Comparison of ENCODE assay signal across 22 cellular contexts in the genomic region with DNA sequence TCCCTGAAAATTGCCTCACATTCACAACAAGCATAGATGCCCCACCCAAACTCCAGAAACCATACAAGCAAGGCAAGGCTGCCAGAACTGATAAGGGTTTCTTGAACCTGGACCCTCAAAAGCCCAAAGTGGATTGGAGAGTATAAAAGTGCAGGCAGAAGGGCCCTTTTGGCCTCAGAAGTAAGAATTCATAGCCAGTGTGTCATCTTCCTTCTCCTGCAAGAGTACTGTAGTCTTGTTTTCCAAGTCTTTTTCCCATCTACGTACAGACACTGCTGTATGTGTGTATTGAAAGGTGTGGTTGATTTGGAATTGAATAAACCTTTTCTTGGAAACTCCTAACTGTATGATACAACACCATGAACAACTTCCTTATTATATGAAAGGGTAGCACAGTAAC. TPM values are rescaled to one million over a fixed set of nuclear protein-coding genes. Genes with fewer than 3 reads are reported as not detected.
A peak's percentile ranks its signal among the peaks of the same experiment; 100 is the strongest.
DNase-seq lines count a peak whose midpoint lies in the region; TF ChIP-seq lines count a peak whose summit lies in the region.
"Had no signal": no experiment of that assay in that cellular context is flagged by ENCODE, and none has a peak within 500 bp of the region (broad histone marks: within the 10 kb centered on the region; RNA-seq: fewer than 3 reads in every experiment).

No MANE protein-coding gene starts in this region.

- H3K9me3 ChIP-seq in osteoblast (ENCODE audit: low read depth, low read length) (no peaks in the 10 kb centered on the region), neural progenitor cell (ENCODE audit: low read depth) (no peaks in the 10 kb centered on the region)
- H3K9me3 ChIP-seq: sigmoid colon, thoracic aorta had no signal

- TF ChIP-seq CTCF in fibroblast of pulmonary artery (IDR thresholded peaks at IDR 0.05; ENCODE audit: low read length, missing control alignments) (no peak), osteoblast (IDR thresholded peaks at IDR 0.05; ENCODE audit: extremely low read depth, low read depth, low read length) (no peak), neural progenitor cell (IDR thresholded peaks at IDR 0.05) (no peak)

- H3K27ac ChIP-seq in osteoblast (ENCODE audit: low read depth, low read length) (peak overlapping the region; percentile 40), neural progenitor cell (no peak overlapping the region)
- H3K27ac ChIP-seq: sigmoid colon, thoracic aorta had no signal

- DNase-seq in Daoy (ENCODE audit: low read depth) (peak; percentile 6), amniotic epithelial cell (ENCODE audit: low read depth) (peak; percentile 32), fibroblast of pulmonary artery (ENCODE audit: low read depth) (peak; percentile 73), osteoblast (ENCODE audit: insufficient read length, low spot score, missing footprints) (no peak), neural progenitor cell (ENCODE audit: low spot score) (no peak), DMS153 (lab: John Stamatoyannopoulos, UW) (no peak), GM03348 (ENCODE audit: low spot score) (no peak)
- DNase-seq in activated naive CD8-positive, alpha-beta T cell treated with anti-CD3 and anti-CD28 coated beads for 36 hours, result no peak
- DNase-seq: activated CD4-positive, alpha-beta T cell treated with anti-CD3 and anti-CD28 coated beads for 1 hour; activated T-cell treated with anti-CD3 and anti-CD28 coated beads, Interleukin-2, amount 50 U/mL, for 72 hours; DND-41; foreskin melanocyte; HCEC 1CT; mesendoderm; natural killer cell; NCI-H1092 treated with DMSO at 0.1 percent for 48 hours; NCI-H2081 treated with DMSO at 0.1 percent for 48 hours; sigmoid colon; stimulated activated naive B cell treated with anti-CD40 and anti-IgM and Interleukin-4, amounts not matched to agents 10 μg/mL and 1 μg/mL and 100 μg/mL, for 72 hours had no signal

- no peak overlapping the region for H3K9ac ChIP-seq in neural progenitor cell

- no peak overlapping the region for H3K27ac Mint-ChIP-seq in neural progenitor cell
- H3K27ac Mint-ChIP-seq in activated naive CD8-positive, alpha-beta T cell treated with anti-CD3 and anti-CD28 coated beads for 36 hours, result no peak overlapping the region
- H3K27ac Mint-ChIP-seq: activated naive CD4-positive, alpha-beta T cell treated with anti-CD3 and anti-CD28 coated beads, Interleukin-2, amount 50 U/mL, for 72 hours; activated T-cell treated with anti-CD3 and anti-CD28 coated beads, Interleukin-2, amount 50 U/mL, for 72 hours; natural killer cell; stimulated activated naive B cell treated with anti-CD40 and anti-IgM and Interleukin-4, amounts not matched to agents 10 μg/mL and 1 μg/mL and 100 μg/mL, for 72 hours had no signal

- no peak overlapping the region for H3K4me3 Mint-ChIP-seq in neural progenitor cell
- no peak overlapping the region for H3K4me3 Mint-ChIP-seq in activated naive CD8-positive, alpha-beta T cell treated with anti-CD3 and anti-CD28 coated beads for 36 hours
- H3K4me3 Mint-ChIP-seq: activated T-cell treated with anti-CD3 and anti-CD28 coated beads, Interleukin-2, amount 50 U/mL, for 72 hours; brain; natural killer cell; stimulated activated naive B cell treated with anti-CD40 and anti-IgM and Interleukin-4, amounts not matched to agents 10 μg/mL and 1 μg/mL and 100 μg/mL, for 72 hours had no signal

- no peaks in the 10 kb centered on the region for H3K9me3 Mint-ChIP-seq in neural progenitor cell
- H3K9me3 Mint-ChIP-seq in activated naive CD8-positive, alpha-beta T cell treated with anti-CD3 and anti-CD28 coated beads for 36 hours, result no peaks in the 10 kb centered on the region
- H3K9me3 Mint-ChIP-seq: activated naive CD4-positive, alpha-beta T cell treated with anti-CD3 and anti-CD28 coated beads, Interleukin-2, amount 50 U/mL, for 72 hours; activated T-cell treated with anti-CD3 and anti-CD28 coated beads, Interleukin-2, amount 50 U/mL, for 72 hours; natural killer cell; stimulated activated naive B cell treated with anti-CD40 and anti-IgM and Interleukin-4, amounts not matched to agents 10 μg/mL and 1 μg/mL and 100 μg/mL, for 72 hours had no signal

- H3K4me1 ChIP-seq in osteoblast (ENCODE audit: insufficient read depth, low read length) (peaks cover 24% of the 10 kb centered on the region), neural progenitor cell (peaks cover 16% of the 10 kb centered on the region)

- no peak overlapping the region for H3K4me3 ChIP-seq in fibroblast of pulmonary artery (replicated peaks; ENCODE audit: low read depth, low read length)
- no peak overlapping the region for H3K4me3 ChIP-seq in osteoblast (ENCODE audit: insufficient read depth, low read length)
- H3K4me3 ChIP-seq in neural progenitor cell, result no peak overlapping the region
- H3K4me3 ChIP-seq: sigmoid colon, thoracic aorta had no signal

- H3K36me3 Mint-ChIP-seq in neural progenitor cell, result no peaks in the 10 kb centered on the region
- no peaks in the 10 kb centered on the region for H3K36me3 Mint-ChIP-seq in activated naive CD8-positive, alpha-beta T cell treated with anti-CD3 and anti-CD28 coated beads for 36 hours
- H3K36me3 Mint-ChIP-seq: activated naive CD4-positive, alpha-beta T cell treated with anti-CD3 and anti-CD28 coated beads, Interleukin-2, amount 50 U/mL, for 72 hours; brain; natural killer cell; stimulated activated naive B cell treated with anti-CD40 and anti-IgM and Interleukin-4, amounts not matched to agents 10 μg/mL and 1 μg/mL and 100 μg/mL, for 72 hours had no signal

- H3K4me2 ChIP-seq in osteoblast (ENCODE audit: insufficient read depth, low read length), result peak overlapping the region; percentile 24
- H3K4me2 ChIP-seq in neural progenitor cell, result no peak overlapping the region

- no peaks in the 10 kb centered on the region for H4K20me1 ChIP-seq in osteoblast (ENCODE audit: insufficient read depth, low read length)
- no peaks in the 10 kb centered on the region for H4K20me1 ChIP-seq in neural progenitor cell (ENCODE audit: low read depth)

- H3F3A ChIP-seq in neural progenitor cell (ENCODE audit: low read depth), result no peaks in the 10 kb centered on the region

- no peak overlapping the region for H2AFZ ChIP-seq in osteoblast (ENCODE audit: low read length)
- no peak overlapping the region for H2AFZ ChIP-seq in neural progenitor cell (replicated peaks)

- H3K27me3 ChIP-seq in osteoblast (ENCODE audit: insufficient read depth, low read length) (no peaks in the 10 kb centered on the region), neural progenitor cell (no peaks in the 10 kb centered on the region)
- H3K27me3 ChIP-seq: sigmoid colon had no signal

- peaks cover 12% of the 10 kb centered on the region for H3K4me1 Mint-ChIP-seq in neural progenitor cell
- H3K4me1 Mint-ChIP-seq in activated naive CD8-positive, alpha-beta T cell treated with anti-CD3 and anti-CD28 coated beads for 36 hours, result no peaks in the 10 kb centered on the region
- H3K4me1 Mint-ChIP-seq: brain; natural killer cell; stimulated activated naive B cell treated with anti-CD40 and anti-IgM and Interleukin-4, amounts not matched to agents 10 μg/mL and 1 μg/mL and 100 μg/mL, for 72 hours had no signal

- H3K79me2 ChIP-seq in osteoblast (ENCODE audit: insufficient read depth, low read length) (no peaks in the 10 kb centered on the region), neural progenitor cell (ENCODE audit: low read depth) (no peaks in the 10 kb centered on the region)

- H3K27me3 Mint-ChIP-seq in neural progenitor cell (ENCODE audit: insufficient read depth, low read depth), result no peaks in the 10 kb centered on the region
- H3K27me3 Mint-ChIP-seq in activated naive CD8-positive, alpha-beta T cell treated with anti-CD3 and anti-CD28 coated beads for 36 hours, result peaks cover 4% of the 10 kb centered on the region
- H3K27me3 Mint-ChIP-seq: brain had no signal

- H3K36me3 ChIP-seq in osteoblast (ENCODE audit: insufficient read depth, low read length) (no peaks in the 10 kb centered on the region), neural progenitor cell (no peaks in the 10 kb centered on the region)
- H3K36me3 ChIP-seq: sigmoid colon, thoracic aorta had no signal

RNA-seq across cellular contexts. Expression of a gene that starts 46.8 kb away (rescaled TPM):
- 104 and 139 TPM in 2 replicates for total RNA-seq in Daoy (2014; rRNA removed; shearing (Covaris generic))
- total RNA-seq in osteoblast (71.7 and 71.9 TPM in 2 replicates), neural progenitor cell (ENCODE audit: low replicate concordance) (61.5 and 88.6 TPM in 2 replicates)
- 100 to 1,000 TPM; 116 to 123 TPM for total RNA-seq in activated naive CD8-positive, alpha-beta T cell treated with anti-CD3 and anti-CD28 coated beads for 36 hours

RNA-seq across cellular contexts. Expression of a gene that starts 57.0 kb away (rescaled TPM):
- total RNA-seq in Daoy (2014; rRNA removed; shearing (Covaris generic)), result 118 and 128 TPM in 2 replicates
- total RNA-seq in osteoblast (311 and 354 TPM in 2 replicates), neural progenitor cell (ENCODE audit: low replicate concordance) (58.7 and 72.8 TPM in 2 replicates)
- total RNA-seq in activated naive CD8-positive, alpha-beta T cell treated with anti-CD3 and anti-CD28 coated beads for 36 hours, result 1 to 10 TPM; 3.6 to 3.9 TPM

Comparison
In these comparisons a context has a peak if more than half of its experiments do, and no peak if none do; other contexts are left out.
1. DNase-seq: peak in Daoy (single experiment), amniotic epithelial cell (single experiment) and fibroblast of pulmonary artery (single experiment); none in osteoblast (single experiment), neural progenitor cell (single experiment), activated naive CD8-positive, alpha-beta T cell treated with anti-CD3 and anti-CD28 coated beads for 36 hours (single experiment), DMS153 (single experiment) and GM03348 (single experiment).
2. RNA of a gene that starts 57.0 kb away (total RNA-seq): 311 to 354 TPM in osteoblast, 118 to 128 TPM in Daoy and 58.7 to 72.8 TPM in neural progenitor cell; 3.6 to 3.9 TPM in activated naive CD8-positive, alpha-beta T cell treated with anti-CD3 and anti-CD28 coated beads for 36 hours; every median in the first group is over 10 times any median in the second.